In genomic region chr2:236661064-236661761, GRCh38 we compare ENCODE assay signal across 10 cellular contexts.
DNase-seq lines count a peak whose midpoint lies in the region; ATAC-seq and TF ChIP-seq lines count a peak whose summit lies in the region.
"Had no signal": no experiment of that assay in that cellular context is flagged by ENCODE, and none has a peak within 500 bp of the region (broad histone marks: within the 10 kb centered on the region; RNA-seq: fewer than 3 reads in every experiment).

No MANE protein-coding gene starts in this region.

- no peaks in the 10 kb centered on the region for H3K36me3 Mint-ChIP-seq in immature natural killer cell

- H4K91ac ChIP-seq in neuronal stem cell (ENCODE audit: low read depth, low read length, poor library complexity): no peak overlapping the region

- no peak for TF ChIP-seq POLR2A in Peyer's patch (IDR thresholded peaks at IDR 0.05)

- no peak for ATAC-seq in GM18520 (IDR thresholded peaks at IDR 0.05; ENCODE audit: unreplicated experiment)
- ATAC-seq: activated CD8-positive, alpha-beta T cell treated with anti-CD3 and anti-CD28 coated beads for 36 hours had no signal

- DNase-seq in AG20443 (ENCODE audit: low spot score) (peak; percentile 46), Peyer's patch (no peak), fibroblast of mammary gland (ENCODE audit: low read depth) (peak; percentile 80), neuronal stem cell (ENCODE audit: low spot score) (peak; percentile 23), foreskin melanocyte (no peak), immature natural killer cell (no peak), NCI-H510A treated with DMSO at 0.1 percent for 48 hours (lab: John Stamatoyannopoulos, UW) (no peak)
- DNase-seq: activated CD8-positive, alpha-beta T cell treated with anti-CD3 and anti-CD28 coated beads for 36 hours had no signal

- H3K4me3 ChIP-seq in Peyer's patch (no peak overlapping the region), fibroblast of mammary gland (ENCODE audit: control insufficient read depth, low read depth, low read length) (no peak overlapping the region), neuronal stem cell (ENCODE audit: low read length in 2 of 2) (no peak overlapping the region)
- H3K4me3 ChIP-seq: BLaER1 had no signal

- no peaks in the 10 kb centered on the region for H3K4me1 ChIP-seq in Peyer's patch
- H3K4me1 ChIP-seq in neuronal stem cell (ENCODE audit: control insufficient read depth in 2 of 2, insufficient read depth in 1 of 2, low read depth in 1 of 2, low read length in 2 of 2): peaks cover 10 to 12% of the 10 kb centered on the region in 2 donors

- H3K23ac ChIP-seq in neuronal stem cell (ENCODE audit: low read depth, low read length, poor library complexity): no peak overlapping the region

- peak overlapping the region; percentile 15 for H3K18ac ChIP-seq in neuronal stem cell (ENCODE audit: low read length)

- H3K4me3 Mint-ChIP-seq in immature natural killer cell: no peak overlapping the region
- H3K4me3 Mint-ChIP-seq: activated CD8-positive, alpha-beta T cell treated with anti-CD3 and anti-CD28 coated beads for 36 hours had no signal

- no peak overlapping the region for H2BK5ac ChIP-seq in neuronal stem cell (ENCODE audit: low read length)

- peaks cover 3 to 16% (median 12%) of the 10 kb centered on the region in 3 donors for H3K27me3 Mint-ChIP-seq in immature natural killer cell (ENCODE audit: low read depth in 3 of 3)

- H3K36me3 ChIP-seq in Peyer's patch (no peaks in the 10 kb centered on the region), neuronal stem cell (replicated peaks in 1 of 2; ENCODE audit: control insufficient read depth in 2 of 2, insufficient read depth in 2 of 2, low read length in 2 of 2) (no peaks in the 10 kb centered on the region)
- H3K36me3 ChIP-seq: BLaER1 had no signal

- no peak overlapping the region for H4K8ac ChIP-seq in neuronal stem cell (ENCODE audit: low read depth, low read length)

- no peak overlapping the region for H3K9ac ChIP-seq in neuronal stem cell (ENCODE audit: low read depth, low read length, poor library complexity)
- H3K9ac ChIP-seq: BLaER1 had no signal

- no peaks in the 10 kb centered on the region for H3K9me3 Mint-ChIP-seq in immature natural killer cell
- H3K9me3 Mint-ChIP-seq: activated CD8-positive, alpha-beta T cell treated with anti-CD3 and anti-CD28 coated beads for 36 hours had no signal

- H3K27ac ChIP-seq in Peyer's patch (peak overlapping the region in 3 of 4 donors; percentile 18 to 64 (median 54)), neuronal stem cell (replicated peaks; ENCODE audit: low read length) (peak overlapping the region; percentile 68)
- H3K27ac ChIP-seq: BLaER1 had no signal

- H3K4ac ChIP-seq in neuronal stem cell (ENCODE audit: low read length): no peak overlapping the region

- no peaks in the 10 kb centered on the region for H3K9me3 ChIP-seq in Peyer's patch
- H3K9me3 ChIP-seq in neuronal stem cell (replicated peaks in 1 of 2; ENCODE audit: control insufficient read depth in 2 of 2, insufficient read depth in 1 of 2, low read depth in 1 of 2, low read length in 2 of 2): peaks cover 0 to 16% of the 10 kb centered on the region in 2 donors

- H3K27ac Mint-ChIP-seq in immature natural killer cell: no peak overlapping the region
- H3K27ac Mint-ChIP-seq: activated CD8-positive, alpha-beta T cell treated with anti-CD3 and anti-CD28 coated beads for 36 hours had no signal

- TF ChIP-seq CTCF in Peyer's patch (IDR thresholded peaks at IDR 0.05) (no peak), fibroblast of mammary gland (conservative IDR thresholded peaks at IDR 0.05; ENCODE audit: control insufficient read depth, insufficient read depth, low read depth, low read length) (no peak)

- no peak overlapping the region for H2BK12ac ChIP-seq in neuronal stem cell (ENCODE audit: low read length)

- H2AFZ ChIP-seq in neuronal stem cell (ENCODE audit: low read length): peak overlapping the region; percentile 66

- H3K27me3 ChIP-seq in Peyer's patch (no peaks in the 10 kb centered on the region), neuronal stem cell (ENCODE audit: control insufficient read depth in 3 of 3, insufficient read depth in 3 of 3, low read depth in 1 of 3, low read length in 3 of 3) (no peaks in the 10 kb centered on the region)
- H3K27me3 ChIP-seq: BLaER1 had no signal

- H2BK15ac ChIP-seq in neuronal stem cell (ENCODE audit: low read length): no peak overlapping the region

- no peak overlapping the region for H3K14ac ChIP-seq in neuronal stem cell (ENCODE audit: low read length)

- no peaks in the 10 kb centered on the region for H3K79me1 ChIP-seq in neuronal stem cell (ENCODE audit: low read depth, low read length)

- no CpG with 5 or more reads among the region's 4 CpGs for WGBS in neuronal stem cell (ENCODE audit: extremely low coverage in 2 of 2, insufficient read length in 2 of 2, insufficient replicate concordance in 1 of 2), 2 donors

- H3K4me1 Mint-ChIP-seq in immature natural killer cell: no peaks in the 10 kb centered on the region

- H2BK120ac ChIP-seq in neuronal stem cell (ENCODE audit: low read depth, low read length): no peak overlapping the region

- no peak overlapping the region for H2AK5ac ChIP-seq in neuronal stem cell (ENCODE audit: low read depth, low read length)

- H3K4me2 ChIP-seq in neuronal stem cell (ENCODE audit: insufficient read depth, low read length, poor library complexity, severe bottlenecking): no peak overlapping the region
- H3K4me2 ChIP-seq: BLaER1 had no signal

Comparison
In these comparisons a context has a peak if more than half of its experiments do, and no peak if none do; other contexts are left out.
1. DNase-seq: peak in AG20443 (single experiment), fibroblast of mammary gland (single experiment) and neuronal stem cell (single experiment); none in Peyer's patch (0 of 3), foreskin melanocyte (single experiment), immature natural killer cell (0 of 3) and NCI-H510A treated with DMSO at 0.1 percent for 48 hours (single experiment).